25 cellular contexts compared by ENCODE assay signal in genomic region chr6:44271914-44272313, GRCh38. TPM values are rescaled to one million over a fixed set of nuclear protein-coding genes. Genes with fewer than 3 reads are reported as not detected.
DNase-seq lines count a peak whose midpoint lies in the region; ATAC-seq, FAIRE-seq and TF ChIP-seq lines count a peak whose summit lies in the region.
"Had no signal": no experiment of that assay in that cellular context is flagged by ENCODE, and none has a peak within 500 bp of the region (broad histone marks: within the 10 kb centered on the region; RNA-seq: fewer than 3 reads in every experiment).

No MANE protein-coding gene starts in this region.

- intact Hi-C loops in CD4-positive, alpha-beta T cell (cut with DNase I, micrococcal nuclease), result no loop called here

- H4K8ac ChIP-seq in H9 (replicated peaks; ENCODE audit: insufficient read length, low read depth, low read length) (no peak overlapping the region), H1 (ENCODE audit: extremely low read depth, insufficient read depth, low read length) (no peak overlapping the region)

- H3K4ac ChIP-seq in H9 (ENCODE audit: low read depth, low read length) (no peak overlapping the region), H1 (replicated peaks; ENCODE audit: insufficient read length, low read depth, low read length) (no peak overlapping the region)

- CTCF ChIA-PET in CD4-positive, alpha-beta T cell (lab: Charles Lee), result interaction anchor here (1.8 kb wide), 1 partner anchor 41 kb away, joined by 5 read pairs; the partner anchor contains the start of gene AARS2
- CTCF ChIA-PET in H1 (lab: Charles Lee; ENCODE audit: partially characterized antibody), result interaction anchor here (1.0 to 19.0 kb wide), 6 partner anchors 13 to 65 kb away, joined by 3 to 330 read pairs (median 4); partner anchors contain the start of gene AARS2

- H3K4me3 ChIP-seq in H1 (ENCODE audit: extremely low read depth in 1 of 4, insufficient read depth in 2 of 4, low read depth in 3 of 4, low read length in 4 of 4), result peak overlapping the region in 1 of 4 experiments; percentile 60; a peak in 2 of 8 replicates
- H3K4me3 ChIP-seq: heart left ventricle, left lung, pancreas had no signal

- ATAC-seq in CD4-positive, alpha-beta T cell (ENCODE audit: poor library complexity), result no peak
- ATAC-seq: HCT116, heart left ventricle, left lung, pancreas, right cardiac atrium had no signal

- H3K23me2 ChIP-seq in H9 (ENCODE audit: insufficient read length, low read depth, low read length, poor library complexity, severe bottlenecking) (peaks cover 5% of the 10 kb centered on the region), H1 (ENCODE audit: low read depth, low read length) (peaks cover 6% of the 10 kb centered on the region; the same call in 1 of the 2 replicates)

- H4K20me1 ChIP-seq in H9 (ENCODE audit: control insufficient read depth, insufficient read depth, insufficient read length), result no peaks in the 10 kb centered on the region
- H4K20me1 ChIP-seq in H1 (replicated peaks in 1 of 2; ENCODE audit: control insufficient read depth in 1 of 2, insufficient read depth in 2 of 2, low read length in 2 of 2), result peaks cover 0 to 3% of the 10 kb centered on the region in 2 experiments

- peak overlapping the region; percentile 58 for H3K4me3 Mint-ChIP-seq in CD4-positive, alpha-beta T cell
- peak overlapping the region; percentile 24 to 88; a peak in 4 of 5 replicates for H3K4me3 Mint-ChIP-seq in H9
- H3K4me3 Mint-ChIP-seq in neural crest cell, result peak overlapping the region; percentile 89

- H3K4me1 ChIP-seq in H9 (ENCODE audit: insufficient read depth, low read length), result peaks cover 12% of the 10 kb centered on the region; the same call in 1 of the 2 replicates
- peaks cover 12 to 33% (median 14%) of the 10 kb centered on the region in 4 experiments for H3K4me1 ChIP-seq in H1 (replicated peaks in 1 of 4; ENCODE audit: control insufficient read depth in 3 of 4, insufficient read depth in 4 of 4, low read length in 3 of 4)

- no peak for DNase-seq in CD4-positive, alpha-beta T cell
- DNase-seq in H9 (no peak), H1 (ENCODE audit: low read depth in 1 of 2, low spot score in 2 of 2) (no peak), neural crest cell (ENCODE audit: low read depth, low spot score) (no peak), COLO829 (ENCODE audit: low spot score) (no peak), HTR-8/SVneo (ENCODE audit: insufficient read length, low spot score) (no peak)
- DNase-seq in stimulated activated CD4-positive, alpha-beta T cell treated with anti-CD3 and anti-CD28 coated beads, Interleukin-4, amount 100 ng/mL, for 4 hours, result no peak
- DNase-seq: activated CD4-positive, alpha-beta T cell treated with anti-CD3 and anti-CD28 coated beads, Interleukin-2, amount 50 U/mL, for 48 hours; activated gamma-delta T cell; GDM1; heart left ventricle; left lung; NCI-H2171 treated with DMSO at 0.1 percent for 48 hours; NCI-H526 treated with DMSO at 0.1 percent for 48 hours; right cardiac atrium; RPMI8226; T-helper 9 cell had no signal

- POLR2A ChIA-PET in CD4-positive, alpha-beta T cell (lab: Charles Lee), result no interaction called here
- POLR2A ChIA-PET in H1 (lab: Charles Lee; ENCODE audit: partially characterized antibody), result interaction anchor here (0.7 to 12.0 kb wide), 7 partner anchors 10 to 63 kb away, joined by 3 to 138 read pairs (median 8); partner anchors contain the start of genes HSP90AB1 and SLC35B2

- H3K23ac ChIP-seq in H9 (ENCODE audit: insufficient read length, low read depth, low read length) (no peak overlapping the region), H1 (ENCODE audit: insufficient read length) (no peak overlapping the region)

- no CpG with 5 or more reads among the region's 3 CpGs for WGBS in H9 (ENCODE audit: extremely low coverage, insufficient read length, low lambda C conversion rate)
- 60% methylated on average over 3 of the region's 3 CpGs; no CpG with 5 or more reads in 1 of the 2 experiments for WGBS in H1 (ENCODE audit: extremely low coverage in 1 of 2, insufficient coverage in 1 of 2, insufficient read length in 1 of 2, insufficient replicate concordance in 2 of 2, low coverage in 1 of 2, low lambda C conversion rate in 2 of 2, missing lambda C conversion rate in 1 of 2), 2 experiments

- no peaks in the 10 kb centered on the region for H3K9me3 Mint-ChIP-seq in CD4-positive, alpha-beta T cell
- H3K9me3 Mint-ChIP-seq in H9, result no peaks in the 10 kb centered on the region
- no peaks in the 10 kb centered on the region for H3K9me3 Mint-ChIP-seq in neural crest cell

- TF ChIP-seq RAD21 in H1 (IDR thresholded peaks at IDR 0.05 in 1 of 2, conservative IDR thresholded peaks at IDR 0.05 in 1 of 2; ENCODE audit: low read depth in 2 of 2, low read length in 2 of 2), result no peak

- H3K9ac ChIP-seq in H9 (ENCODE audit: extremely low read depth, insufficient read length, low read length) (no peak overlapping the region), H1 (replicated peaks in 1 of 4; ENCODE audit: extremely low read depth in 1 of 4, low read depth in 3 of 4, low read length in 3 of 4) (no peak overlapping the region; a peak in 1 of 7 replicates)
- H3K9ac ChIP-seq: KMS-11 had no signal

- no peak overlapping the region for H3T11ph ChIP-seq in H9 (ENCODE audit: low read length)

- TF ChIP-seq CTCF in CD4-positive, alpha-beta T cell (IDR thresholded peaks at IDR 0.05), result no peak
- TF ChIP-seq CTCF in H9 (conservative IDR thresholded peaks at IDR 0.05), result no peak
- no peak for TF ChIP-seq CTCF in H1 (IDR thresholded peaks at IDR 0.05; ENCODE audit: control extremely low read depth in 1 of 3, insufficient read depth in 1 of 3, low read depth in 1 of 3, low read length in 3 of 3)
- TF ChIP-seq CTCF in neural crest cell (conservative IDR thresholded peaks at IDR 0.05), result no peak

- no peak overlapping the region for H3K18ac ChIP-seq in H9 (ENCODE audit: insufficient read length, low read depth, low read length)
- H3K18ac ChIP-seq in H1 (ENCODE audit: extremely low read depth, low read length), result no peak overlapping the region

- H2AFZ ChIP-seq in H9 (ENCODE audit: low read length) (no peak overlapping the region), H1 (ENCODE audit: low read length) (no peak overlapping the region)

- H3K36me3 ChIP-seq in H1 (ENCODE audit: control insufficient read depth in 2 of 4, insufficient read depth in 4 of 4, low read length in 3 of 4), result peaks cover 0 to 9% (median 3%) of the 10 kb centered on the region in 4 experiments; a peak in 4 of 8 replicates
- H3K36me3 ChIP-seq: heart left ventricle, left lung, pancreas had no signal

- H3K9me3 ChIP-seq in CD4-positive, alpha-beta T cell (ENCODE audit: control insufficient read depth, low read length), result no peaks in the 10 kb centered on the region
- H3K9me3 ChIP-seq in H9 (ENCODE audit: control insufficient read depth, low read depth, low read length), result no peaks in the 10 kb centered on the region
- H3K9me3 ChIP-seq in H1 (ENCODE audit: insufficient read depth in 2 of 2, low read depth in 1 of 2, low read length in 1 of 2), result no peaks in the 10 kb centered on the region
- H3K9me3 ChIP-seq: heart left ventricle, left lung, pancreas had no signal

- H2BK120ac ChIP-seq in H9 (ENCODE audit: low read depth, low read length, poor library complexity, severe bottlenecking), result no peak overlapping the region
- no peak overlapping the region for H2BK120ac ChIP-seq in H1 (replicated peaks; ENCODE audit: low read depth, low read length)

- H3K79me1 ChIP-seq in H9 (ENCODE audit: insufficient read depth, low read depth, low read length, poor library complexity, severe bottlenecking), result no peaks in the 10 kb centered on the region
- H3K79me1 ChIP-seq in H1 (ENCODE audit: low read depth, low read length), result no peaks in the 10 kb centered on the region; the same call in 1 of the 2 replicates

- H2BK12ac ChIP-seq in H9 (ENCODE audit: insufficient read length, low read depth, low read length) (no peak overlapping the region), H1 (ENCODE audit: low read depth, low read length) (peak overlapping the region; percentile 39; the same call in 1 of the 2 replicates)

- H2AK5ac ChIP-seq in H9 (ENCODE audit: insufficient read length, low read length) (no peak overlapping the region), H1 (ENCODE audit: low read depth, low read length) (no peak overlapping the region)

- no peaks in the 10 kb centered on the region for H3K36me3 Mint-ChIP-seq in CD4-positive, alpha-beta T cell (ENCODE audit: low read depth)
- H3K36me3 Mint-ChIP-seq in H9 (ENCODE audit: insufficient read depth in 1 of 3, low read depth in 3 of 3) (no peaks in the 10 kb centered on the region; a peak in 1 of 7 replicates), neural crest cell (ENCODE audit: low read depth) (peaks cover 4% of the 10 kb centered on the region)

- H3K27me3 Mint-ChIP-seq in CD4-positive, alpha-beta T cell, result peaks cover 65% of the 10 kb centered on the region
- H3K27me3 Mint-ChIP-seq in H9 (ENCODE audit: low read depth) (peaks cover 20% of the 10 kb centered on the region), neural crest cell (ENCODE audit: low read depth) (peaks cover 22% of the 10 kb centered on the region)

- no peak overlapping the region for H2BK5ac ChIP-seq in H9 (ENCODE audit: insufficient read length, low read length)
- H2BK5ac ChIP-seq in H1 (ENCODE audit: low read depth, low read length), result peak overlapping the region; percentile 4; the same call in 1 of the 2 replicates

- FAIRE-seq in H1 (lab: Jason Lieb, UNC), result no peak
- no peak for FAIRE-seq in HTR-8/SVneo (lab: Jason Lieb, UNC)
- FAIRE-seq: GM18507, pancreas had no signal

- no peak overlapping the region for H2BK15ac ChIP-seq in H9 (ENCODE audit: low read depth, low read length)
- peak overlapping the region; percentile 72 for H2BK15ac ChIP-seq in H1 (ENCODE audit: low read length)

- H4K5ac ChIP-seq in H9 (ENCODE audit: insufficient read length, low read depth, low read length) (no peak overlapping the region), H1 (ENCODE audit: insufficient read length, low read depth, low read length) (no peak overlapping the region)

- H3K27me3 ChIP-seq in CD4-positive, alpha-beta T cell (ENCODE audit: control insufficient read depth, insufficient read depth, low read length), result peaks cover 74% of the 10 kb centered on the region
- H3K27me3 ChIP-seq in H9 (ENCODE audit: insufficient read depth, low read length) (peaks cover 7% of the 10 kb centered on the region; the same call in 1 of the 2 replicates), H1 (replicated peaks in 1 of 4; ENCODE audit: control insufficient read depth in 3 of 4, extremely low read depth in 1 of 4, insufficient read depth in 3 of 4, low read length in 3 of 4) (peaks cover 0 to 3% (median 1%) of the 10 kb centered on the region in 4 experiments; a peak in 2 of 7 replicates)

- H3K27ac ChIP-seq in CD4-positive, alpha-beta T cell (ENCODE audit: low read depth, low read length), result no peak overlapping the region
- no peak overlapping the region for H3K27ac ChIP-seq in H9 (ENCODE audit: insufficient read length, low read depth, low read length)
- H3K27ac ChIP-seq in H1 (ENCODE audit: low read depth, low read length), result no peak overlapping the region
- H3K27ac ChIP-seq: C4-2B, heart left ventricle, KMS-11, left lung, pancreas had no signal

- H3K4me1 Mint-ChIP-seq in CD4-positive, alpha-beta T cell (ENCODE audit: low read depth), result peaks cover 18% of the 10 kb centered on the region
- peaks cover 26 to 45% of the 10 kb centered on the region in 2 experiments for H3K4me1 Mint-ChIP-seq in H9
- peaks cover 53% of the 10 kb centered on the region for H3K4me1 Mint-ChIP-seq in neural crest cell

- no peak overlapping the region for H2BK20ac ChIP-seq in H9 (ENCODE audit: low read depth, low read length, poor library complexity, severe bottlenecking)
- H2BK20ac ChIP-seq in H1 (ENCODE audit: low read length), result peak overlapping the region; percentile 32; the same call in 1 of the 2 replicates

- no peak overlapping the region for H3K27ac Mint-ChIP-seq in CD4-positive, alpha-beta T cell
- H3K27ac Mint-ChIP-seq in H9 (no peak overlapping the region; a peak in 1 of 7 replicates), neural crest cell (ENCODE audit: unreplicated experiment) (peak overlapping the region; percentile 40)

- H4K91ac ChIP-seq in H9 (ENCODE audit: insufficient read length, low read depth, low read length), result no peak overlapping the region
- H4K91ac ChIP-seq in H1 (replicated peaks; ENCODE audit: insufficient read length, low read length), result no peak overlapping the region

- TF ChIP-seq POLR2A in H1 (IDR thresholded peaks at IDR 0.05; ENCODE audit: control extremely low read depth in 1 of 2, low read depth in 2 of 2, low read length in 2 of 2), result no peak

- H3K79me2 ChIP-seq in H9 (ENCODE audit: insufficient read depth, low read length) (no peaks in the 10 kb centered on the region), H1 (ENCODE audit: control insufficient read depth in 1 of 2, insufficient read depth in 2 of 2, low read length in 2 of 2) (no peaks in the 10 kb centered on the region)

- H3K14ac ChIP-seq in H9 (ENCODE audit: insufficient read depth, low read length) (no peak overlapping the region), H1 (ENCODE audit: insufficient read length) (no peak overlapping the region)

- H3K56ac ChIP-seq in H9 (ENCODE audit: insufficient read length, low read depth, low read length), result no peak overlapping the region
- H3K56ac ChIP-seq in H1 (replicated peaks; ENCODE audit: insufficient read length, low read depth, low read length), result no peak overlapping the region

- no peak for TF ChIP-seq EP300 in H1 (IDR thresholded peaks at IDR 0.05; ENCODE audit: borderline replicate concordance in 1 of 2, low read depth in 2 of 2, low read length in 2 of 2)

- H3K4me2 ChIP-seq in H9 (ENCODE audit: insufficient read depth, insufficient read length, low read length) (no peak overlapping the region), H1 (ENCODE audit: insufficient read depth in 1 of 2, low read depth in 2 of 2, low read length in 2 of 2) (peak overlapping the region; percentile 74 to 82)
- H3K4me2 ChIP-seq: KMS-11 had no signal

RNA-seq across cellular contexts. Expression of gene TMEM151B, which starts 1.7 kb away (rescaled TPM):
- total RNA-seq in CD4-positive, alpha-beta T cell, result not detected
- total RNA-seq in H9 (2021), result 2.4 and 2.7 TPM in 2 replicates
- 15.5 and 15.7 TPM in 2 replicates for total RNA-seq in H1 (2021; fragmentation: NEBNext Ultra II Directional; extraction: Animal tissue kit (Norgen Biotek cat#: 25700))
- polyA plus RNA-seq in H1 (2011; rRNA removed), result 8.0 and 11.6 TPM in 2 replicates
- 9.9 TPM for polyA plus RNA-seq in H1 (2011; cell fraction: cytosol; rRNA removed)
- polyA plus RNA-seq in H1 (2011; cell fraction: nucleus; rRNA removed), result 22.6 TPM
- polyA plus RNA-seq in H1 (2012, experiment 1 of 2), result 10.2 to 14.9 TPM (median 13.2 TPM) in 4 replicates
- 12.1 TPM for polyA plus RNA-seq in H1 (2012, experiment 2 of 2)
- 7.8 TPM for polyA plus RNA-seq in H1 (2013, experiment 1 of 2)
- polyA plus RNA-seq in H1 (2013, experiment 2 of 2), result 7.7 TPM
- 8.8 and 10.7 TPM in 2 replicates for polyA minus RNA-seq in H1 (2011; rRNA and poly(A)+ RNA removed)
- polyA minus RNA-seq in H1 (2011; cell fraction: cytosol; rRNA and poly(A)+ RNA removed), result 6.5 TPM
- 6.2 TPM for polyA minus RNA-seq in H1 (2011; cell fraction: nucleus; rRNA and poly(A)+ RNA removed)
- 19.0 and 21.2 TPM in 2 replicates for total RNA-seq in neural crest cell
- total RNA-seq: dermis microvascular lymphatic vessel endothelial cell, left lung, mononuclear cell, ureter had no signal

RNA-seq across cellular contexts. Expression of gene NFKBIE, which starts 6.6 kb away (rescaled TPM):
- total RNA-seq in CD4-positive, alpha-beta T cell, result 10 to 100 TPM; 43.0 to 43.1 TPM
- 9.7 and 12.1 TPM in 2 replicates for total RNA-seq in H9 (2021)
- total RNA-seq in H1 (2021; fragmentation: NEBNext Ultra II Directional; extraction: Animal tissue kit (Norgen Biotek cat#: 25700)), result 10.8 and 13.5 TPM in 2 replicates
- polyA plus RNA-seq in H1 (2011; rRNA removed), result 19.2 and 22.9 TPM in 2 replicates
- polyA plus RNA-seq in H1 (2011; cell fraction: cytosol; rRNA removed), result 18.8 TPM
- 14.3 TPM for polyA plus RNA-seq in H1 (2011; cell fraction: nucleus; rRNA removed)
- polyA plus RNA-seq in H1 (2012, experiment 1 of 2), result 12.7 to 17.1 TPM (median 13.6 TPM) in 4 replicates
- polyA plus RNA-seq in H1 (2012, experiment 2 of 2), result 17.0 TPM
- polyA plus RNA-seq in H1 (2013, experiment 1 of 2), result 6.2 TPM
- 7.5 TPM for polyA plus RNA-seq in H1 (2013, experiment 2 of 2)
- 7.0 and 9.3 TPM in 2 replicates for polyA minus RNA-seq in H1 (2011; rRNA and poly(A)+ RNA removed)
- polyA minus RNA-seq in H1 (2011; cell fraction: cytosol; rRNA and poly(A)+ RNA removed), result 7.8 TPM
- polyA minus RNA-seq in H1 (2011; cell fraction: nucleus; rRNA and poly(A)+ RNA removed), result 12.2 TPM
- 16.1 and 20.2 TPM in 2 replicates for total RNA-seq in neural crest cell

RNA-seq across cellular contexts. Expression of gene SLC35B2, which starts 14.6 kb away (rescaled TPM):
- total RNA-seq in CD4-positive, alpha-beta T cell, result 1 to 10 TPM; 6.4 to 7.0 TPM
- 34.5 and 36.1 TPM in 2 replicates for total RNA-seq in H9 (2021)
- total RNA-seq in H1 (2021; fragmentation: NEBNext Ultra II Directional; extraction: Animal tissue kit (Norgen Biotek cat#: 25700)), result 29.5 and 32.3 TPM in 2 replicates
- polyA plus RNA-seq in H1 (2011; rRNA removed), result 65.0 and 73.7 TPM in 2 replicates
- polyA plus RNA-seq in H1 (2011; cell fraction: cytosol; rRNA removed), result 49.6 TPM
- polyA plus RNA-seq in H1 (2011; cell fraction: nucleus; rRNA removed), result 90.4 TPM
- 26.2 to 41.2 TPM (median 36.7 TPM) in 4 replicates for polyA plus RNA-seq in H1 (2012, experiment 1 of 2)
- polyA plus RNA-seq in H1 (2012, experiment 2 of 2), result 48.9 TPM
- polyA plus RNA-seq in H1 (2013, experiment 1 of 2), result 43.7 TPM
- 43.6 TPM for polyA plus RNA-seq in H1 (2013, experiment 2 of 2)
- polyA minus RNA-seq in H1 (2011; rRNA and poly(A)+ RNA removed), result 48.1 and 49.1 TPM in 2 replicates
- 21.4 TPM for polyA minus RNA-seq in H1 (2011; cell fraction: cytosol; rRNA and poly(A)+ RNA removed)
- 25.3 TPM for polyA minus RNA-seq in H1 (2011; cell fraction: nucleus; rRNA and poly(A)+ RNA removed)
- 70.5 and 77.7 TPM in 2 replicates for total RNA-seq in neural crest cell

RNA-seq across cellular contexts. Expression of gene HSP90AB1, which starts 25.0 kb away (rescaled TPM):
- 100 to 1,000 TPM; 401 to 405 TPM for total RNA-seq in CD4-positive, alpha-beta T cell
- total RNA-seq in H9 (2021), result 1,986 and 2,056 TPM in 2 replicates
- 2,224 and 2,297 TPM in 2 replicates for total RNA-seq in H1 (2021; fragmentation: NEBNext Ultra II Directional; extraction: Animal tissue kit (Norgen Biotek cat#: 25700))
- polyA plus RNA-seq in H1 (2011; rRNA removed), result 1,244 and 1,564 TPM in 2 replicates
- polyA plus RNA-seq in H1 (2011; cell fraction: cytosol; rRNA removed), result 1,987 TPM
- polyA plus RNA-seq in H1 (2011; cell fraction: nucleus; rRNA removed), result 1,165 TPM
- 2,191 to 2,644 TPM (median 2,404 TPM) in 4 replicates for polyA plus RNA-seq in H1 (2012, experiment 1 of 2)
- 384 TPM for polyA plus RNA-seq in H1 (2012, experiment 2 of 2)
- 1,706 TPM for polyA plus RNA-seq in H1 (2013, experiment 1 of 2)
- polyA plus RNA-seq in H1 (2013, experiment 2 of 2), result 1,654 TPM
- 1,724 and 1,899 TPM in 2 replicates for polyA minus RNA-seq in H1 (2011; rRNA and poly(A)+ RNA removed)
- 850 TPM for polyA minus RNA-seq in H1 (2011; cell fraction: cytosol; rRNA and poly(A)+ RNA removed)
- 610 TPM for polyA minus RNA-seq in H1 (2011; cell fraction: nucleus; rRNA and poly(A)+ RNA removed)
- 1,508 and 1,541 TPM in 2 replicates for total RNA-seq in neural crest cell

RNA-seq across cellular contexts. Expression of gene AARS2, which starts 41.2 kb away (rescaled TPM):
- total RNA-seq in CD4-positive, alpha-beta T cell, result 10 to 100 TPM; 12.0 to 12.7 TPM
- total RNA-seq in H9 (2021) (21.7 and 22.1 TPM in 2 replicates), neural crest cell (32.1 and 33.6 TPM in 2 replicates)
- total RNA-seq in H1 (2021; fragmentation: NEBNext Ultra II Directional; extraction: Animal tissue kit (Norgen Biotek cat#: 25700)), result 19.9 and 20.4 TPM in 2 replicates
- polyA plus RNA-seq in H1 (2011; rRNA removed), result 8.6 and 12.8 TPM in 2 replicates
- polyA plus RNA-seq in H1 (2011; cell fraction: cytosol; rRNA removed), result 15.4 TPM
- polyA plus RNA-seq in H1 (2011; cell fraction: nucleus; rRNA removed), result 34.1 TPM
- polyA plus RNA-seq in H1 (2012, experiment 1 of 2), result 8.9 to 18.6 TPM (median 15.1 TPM) in 4 replicates
- 6.4 TPM for polyA plus RNA-seq in H1 (2012, experiment 2 of 2)
- 9.5 TPM for polyA plus RNA-seq in H1 (2013, experiment 1 of 2)
- 7.9 TPM for polyA plus RNA-seq in H1 (2013, experiment 2 of 2)
- 17.7 and 19.9 TPM in 2 replicates for polyA minus RNA-seq in H1 (2011; rRNA and poly(A)+ RNA removed)
- polyA minus RNA-seq in H1 (2011; cell fraction: cytosol; rRNA and poly(A)+ RNA removed), result 14.2 TPM
- polyA minus RNA-seq in H1 (2011; cell fraction: nucleus; rRNA and poly(A)+ RNA removed), result 37.3 TPM
